In the genomic region with DNA sequence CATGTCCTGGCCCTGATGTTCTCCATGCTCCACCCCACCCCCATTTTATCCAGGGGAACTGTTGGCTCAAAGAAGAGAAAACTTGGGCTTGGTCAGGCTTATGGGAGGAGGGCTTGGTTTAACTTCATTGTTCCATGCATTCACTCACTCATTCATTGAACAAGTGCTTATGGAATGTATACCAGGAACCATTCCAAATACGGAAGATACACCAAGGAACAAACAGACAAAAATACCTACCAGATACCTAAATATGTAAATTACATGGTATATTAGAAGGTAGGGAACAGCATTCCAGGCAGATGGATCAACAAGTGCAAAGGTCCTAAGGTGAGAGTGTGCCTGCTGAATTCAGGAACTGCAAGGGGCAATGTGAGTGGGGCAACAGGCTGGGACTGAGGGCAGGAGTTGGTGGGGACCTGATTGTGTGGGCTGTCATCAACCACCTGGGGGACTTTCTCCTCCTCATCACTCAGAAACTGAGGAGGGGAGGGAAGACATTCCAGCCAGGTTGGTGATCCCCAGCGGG, we compare ENCODE assay signal across 2 cellular contexts.
TF ChIP-seq lines count a peak whose summit lies in the region.

No MANE protein-coding gene starts in this region.

TF ChIP-seq in HEK293, 187 proteins besides CTCF, POLR2A, EP300 and RAD21 (continued from another document):
- no peak for TF ChIP-seq ZNF660 (tag by site-specific recombination; IDR thresholded peaks at IDR 0.05)
- TF ChIP-seq ZNF174 (tag by site-specific recombination; IDR thresholded peaks at IDR 0.05), result no peak
TF ChIP-seq in HEK293: peak in this region for 2.

TF ChIP-seq in neural cell, 6 proteins besides CTCF, POLR2A, EP300 and RAD21 (continued from another document):
- TF ChIP-seq, protein P1, sequence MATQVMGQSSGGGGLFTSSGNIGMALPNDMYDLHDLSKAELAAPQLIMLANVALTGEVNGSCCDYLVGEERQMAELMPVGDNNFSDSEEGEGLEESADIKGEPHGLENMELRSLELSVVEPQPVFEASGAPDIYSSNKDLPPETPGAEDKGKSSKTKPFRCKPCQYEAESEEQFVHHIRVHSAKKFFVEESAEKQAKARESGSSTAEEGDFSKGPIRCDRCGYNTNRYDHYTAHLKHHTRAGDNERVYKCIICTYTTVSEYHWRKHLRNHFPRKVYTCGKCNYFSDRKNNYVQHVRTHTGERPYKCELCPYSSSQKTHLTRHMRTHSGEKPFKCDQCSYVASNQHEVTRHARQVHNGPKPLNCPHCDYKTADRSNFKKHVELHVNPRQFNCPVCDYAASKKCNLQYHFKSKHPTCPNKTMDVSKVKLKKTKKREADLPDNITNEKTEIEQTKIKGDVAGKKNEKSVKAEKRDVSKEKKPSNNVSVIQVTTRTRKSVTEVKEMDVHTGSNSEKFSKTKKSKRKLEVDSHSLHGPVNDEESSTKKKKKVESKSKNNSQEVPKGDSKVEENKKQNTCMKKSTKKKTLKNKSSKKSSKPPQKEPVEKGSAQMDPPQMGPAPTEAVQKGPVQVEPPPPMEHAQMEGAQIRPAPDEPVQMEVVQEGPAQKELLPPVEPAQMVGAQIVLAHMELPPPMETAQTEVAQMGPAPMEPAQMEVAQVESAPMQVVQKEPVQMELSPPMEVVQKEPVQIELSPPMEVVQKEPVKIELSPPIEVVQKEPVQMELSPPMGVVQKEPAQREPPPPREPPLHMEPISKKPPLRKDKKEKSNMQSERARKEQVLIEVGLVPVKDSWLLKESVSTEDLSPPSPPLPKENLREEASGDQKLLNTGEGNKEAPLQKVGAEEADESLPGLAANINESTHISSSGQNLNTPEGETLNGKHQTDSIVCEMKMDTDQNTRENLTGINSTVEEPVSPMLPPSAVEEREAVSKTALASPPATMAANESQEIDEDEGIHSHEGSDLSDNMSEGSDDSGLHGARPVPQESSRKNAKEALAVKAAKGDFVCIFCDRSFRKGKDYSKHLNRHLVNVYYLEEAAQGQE (IDR thresholded peaks at IDR 0.05; ENCODE audit: borderline replicate concordance), result no peak
- TF ChIP-seq EZH2 (IDR thresholded peaks at IDR 0.05; ENCODE audit: borderline replicate concordance, insufficient read depth, low read length, poor library complexity, severe bottlenecking) (no peak), POLR2AphosphoS5 (IDR thresholded peaks at IDR 0.05) (no peak), TAF1 (IDR thresholded peaks at IDR 0.05; ENCODE audit: low read depth) (no peak)
